In the genomic region with DNA sequence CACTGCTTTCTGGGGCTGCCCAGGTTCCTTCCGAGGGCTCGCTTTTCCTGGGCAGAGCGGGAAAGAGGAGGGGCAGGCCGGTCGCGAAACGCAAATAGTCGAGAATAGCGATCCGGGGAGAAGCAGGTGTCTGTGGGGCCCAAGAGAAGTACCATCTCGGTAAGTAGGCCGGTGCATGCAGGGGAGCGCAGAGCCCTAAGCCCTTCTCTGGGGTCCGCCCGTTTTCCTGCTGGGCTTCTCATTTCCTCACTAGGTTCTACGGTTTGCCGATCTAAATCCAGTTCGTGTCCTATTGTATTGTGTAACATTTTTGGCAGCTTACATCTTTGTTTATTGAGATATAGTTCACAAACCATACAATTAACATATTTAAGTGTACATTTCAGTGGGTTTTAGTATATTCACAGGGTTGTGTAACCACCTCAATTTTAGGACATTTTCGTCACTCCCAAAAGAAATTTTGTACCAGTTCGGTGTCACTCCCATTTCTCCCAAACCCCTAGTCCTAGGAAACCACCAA, we compare ENCODE assay signal across 1 cellular context.
TF ChIP-seq lines count a peak whose summit lies in the region.

No MANE protein-coding gene starts in this region.

TF ChIP-seq in endothelial cell of umbilical vein, 7 proteins besides CTCF, POLR2A, EP300 and RAD21 (continued from another document):
- TF ChIP-seq MYC (IDR thresholded peaks at IDR 0.05; ENCODE audit: low read depth, low read length), result no peak
